ENCODE assay signal across 1 cellular context in genomic region chr12:31386364-31386777, GRCh38.
TF ChIP-seq lines count a peak whose summit lies in the region.

No MANE protein-coding gene starts in this region.

TF ChIP-seq in GM23338, 12 proteins besides CTCF, POLR2A, EP300 and RAD21 (continued from another document):
- TF ChIP-seq STAT1 (IDR thresholded peaks at IDR 0.05; ENCODE audit: unreplicated experiment) (no peak), CREB1 (CRISPR knock-in tag; IDR thresholded peaks at IDR 0.05; ENCODE audit: low read depth) (peak; percentile 57), NANOG (IDR thresholded peaks at IDR 0.05; ENCODE audit: borderline replicate concordance) (peak; percentile 91), ETS1 (IDR thresholded peaks at IDR 0.05) (no peak; the same call in 1 of the 2 replicates), JUNB (IDR thresholded peaks at IDR 0.05; ENCODE audit: unreplicated experiment) (no peak)
